ENCODE assay signal across 7 cellular contexts in genomic region chr10:124612611-124613498, GRCh38.
A peak's percentile ranks its signal among the peaks of the same experiment; 100 is the strongest.
DNase-seq lines count a peak whose midpoint lies in the region; ATAC-seq and TF ChIP-seq lines count a peak whose summit lies in the region.

No MANE protein-coding gene starts in this region.

- peak overlapping the region; percentile 63 for H3K9ac ChIP-seq in SU-DHL-6 (ENCODE audit: low read length)

- POLR2A ChIA-PET in HEK293 (lab: Yijun Ruan, JAX), result no interaction called here

- H2AFZ ChIP-seq in SU-DHL-6 (ENCODE audit: low read depth, low read length, severe bottlenecking), result no peak overlapping the region

- peak overlapping the region; percentile 72 for H3K4me2 ChIP-seq in SU-DHL-6 (ENCODE audit: low read depth, low read length, poor library complexity, severe bottlenecking)

- H3K4me1 ChIP-seq in HEK293 (ENCODE audit: control insufficient read depth, insufficient read depth, low read length) (peaks cover 2% of the 10 kb centered on the region; the same call in 1 of the 2 replicates), foreskin keratinocyte (no peaks in the 10 kb centered on the region)

- peaks cover 53% of the 10 kb centered on the region for H3F3A ChIP-seq in SU-DHL-6 (ENCODE audit: insufficient read depth)

- no peaks in the 10 kb centered on the region for H3K9me3 ChIP-seq in HEK293 (ENCODE audit: control insufficient read depth, insufficient read depth, low read depth, low read length)
- no peaks in the 10 kb centered on the region for H3K9me3 ChIP-seq in SU-DHL-6 (ENCODE audit: insufficient read depth, low read length)

- TF ChIP-seq CTCF in HEK293 (tag by site-specific recombination; IDR thresholded peaks at IDR 0.05) (no peak), SU-DHL-6 (IDR thresholded peaks at IDR 0.05; ENCODE audit: insufficient read depth, low read length, poor library complexity, severe bottlenecking) (no peak), fibroblast of villous mesenchyme (IDR thresholded peaks at IDR 0.05; ENCODE audit: insufficient read depth, low read depth, low read length) (no peak), foreskin keratinocyte (conservative IDR thresholded peaks at IDR 0.05) (no peak)

- DNase-seq in fibroblast of villous mesenchyme (ENCODE audit: low read depth) (peak; percentile 52), superior temporal gyrus (ENCODE audit: extremely low spot score) (no peak), KG1 (lab: John Stamatoyannopoulos, UW) (no peak), foreskin keratinocyte (no peak)
- peak; percentile 51 for DNase-seq in stimulated activated CD8-positive, alpha-beta memory T cell treated with anti-CD3 and anti-CD28 coated beads, Interleukin-4, amount 100 ng/mL, for 48 hours

- ATAC-seq in foreskin keratinocyte, result no peak

- H4K20me1 ChIP-seq in SU-DHL-6 (ENCODE audit: low read depth, low read length), result no peaks in the 10 kb centered on the region

- CTCF ChIA-PET in HEK293 (lab: Yijun Ruan, JAX), result no interaction called here

- no peak overlapping the region for H3K4me3 ChIP-seq in HEK293 (ENCODE audit: low read depth, low read length)
- no peak overlapping the region for H3K4me3 ChIP-seq in SU-DHL-6 (ENCODE audit: insufficient read depth, low read length, poor library complexity, severe bottlenecking)
- H3K4me3 ChIP-seq in fibroblast of villous mesenchyme (ENCODE audit: low read depth, low read length), result no peak overlapping the region

- H3K27ac ChIP-seq in HEK293 (ENCODE audit: extremely low read depth, low read depth, low read length) (no peak overlapping the region), SU-DHL-6 (ENCODE audit: low read depth, low read length) (peak overlapping the region; percentile 99), foreskin keratinocyte (no peak overlapping the region)

- no peaks in the 10 kb centered on the region for H3K9me2 ChIP-seq in SU-DHL-6 (replicated peaks; ENCODE audit: insufficient read depth, low read length)

- no peaks in the 10 kb centered on the region; the same call in 1 of the 2 replicates for H3K79me2 ChIP-seq in SU-DHL-6 (ENCODE audit: insufficient read depth, low read length)

- H3K36me3 ChIP-seq in HEK293 (ENCODE audit: control insufficient read depth in 2 of 2, insufficient read depth in 1 of 2, low read length in 2 of 2) (peaks cover 0 to 3% of the 10 kb centered on the region in 2 experiments; a peak in 1 of 3 replicates), SU-DHL-6 (ENCODE audit: low read length) (no peaks in the 10 kb centered on the region)

- H3K27me3 ChIP-seq in SU-DHL-6 (ENCODE audit: low read length) (no peaks in the 10 kb centered on the region), foreskin keratinocyte (no peaks in the 10 kb centered on the region)

TF ChIP-seq in HEK293, 187 proteins besides CTCF, POLR2A, EP300 and RAD21 (continues in another document):
- TF ChIP-seq SP2 (tag by site-specific recombination; IDR thresholded peaks at IDR 0.05) (0 out of 2 replicates have a peak, but pooled peaks have one; percentile 17), HOXC10 (CRISPR knock-in tag; IDR thresholded peaks at IDR 0.05) (no peak), BCL11B (tag by site-specific recombination; IDR thresholded peaks at IDR 0.05; ENCODE audit: low read depth) (no peak), ZNF48 (tag by site-specific recombination; IDR thresholded peaks at IDR 0.05) (no peak), GLIS2 (tag by site-specific recombination; IDR thresholded peaks at IDR 0.05) (peak; percentile 47; the same call in 1 of the 2 replicates), ZNF157 (tag by site-specific recombination; IDR thresholded peaks at IDR 0.05) (no peak), ZNF626 (tag by site-specific recombination; IDR thresholded peaks at IDR 0.05) (no peak), KLF9 (tag by site-specific recombination; IDR thresholded peaks at IDR 0.05; ENCODE audit: low read depth) (peak; percentile 28; the same call in 1 of the 2 replicates), MEIS1 (CRISPR knock-in tag; IDR thresholded peaks at IDR 0.05; ENCODE audit: borderline replicate concordance) (no peak), ZNF629 (tag by site-specific recombination; IDR thresholded peaks at IDR 0.05) (no peak), ZBTB8A (tag by site-specific recombination; IDR thresholded peaks at IDR 0.05) (no peak), ZNF580 (tag by site-specific recombination; IDR thresholded peaks at IDR 0.05) (no peak), TSHZ1 (tag by site-specific recombination; IDR thresholded peaks at IDR 0.05; ENCODE audit: borderline replicate concordance) (no peak), ZBTB17 (tag by site-specific recombination; IDR thresholded peaks at IDR 0.05) (peak; percentile 58; the same call in 1 of the 2 replicates), ZNF341 (tag by site-specific recombination; IDR thresholded peaks at IDR 0.05; ENCODE audit: low read depth) (peak; percentile 89), ZNF701 (tag by site-specific recombination; IDR thresholded peaks at IDR 0.05) (no peak), KLF17 (tag by site-specific recombination; IDR thresholded peaks at IDR 0.05) (no peak), ZNF692 (tag by site-specific recombination; IDR thresholded peaks at IDR 0.05) (no peak), ZFHX2 (tag by site-specific recombination; conservative IDR thresholded peaks at IDR 0.05) (peak; percentile 61), ZNF514 (tag by site-specific recombination; IDR thresholded peaks at IDR 0.05) (no peak), BCL6B (tag by site-specific recombination; IDR thresholded peaks at IDR 0.05) (no peak), ZBTB1 (tag by site-specific recombination; IDR thresholded peaks at IDR 0.05) (no peak)

Comparison
In these comparisons a context has a peak if more than half of its experiments do, and no peak if none do; other contexts are left out.
1. DNase-seq: peak in fibroblast of villous mesenchyme (single experiment) and stimulated activated CD8-positive, alpha-beta memory T cell treated with anti-CD3 and anti-CD28 coated beads, Interleukin-4, amount 100 ng/mL, for 48 hours (single experiment); none in superior temporal gyrus (single experiment), KG1 (single experiment) and foreskin keratinocyte (0 of 2).